Comparison of ENCODE assay signal across 1 cellular context in genomic region chr1:43285269-43285986, GRCh38.
TF ChIP-seq lines count a peak whose summit lies in the region.

Gene C1orf210 (minus strand): TSS chr1:43285581. CDS start chr1:43283270, 2,311 bp downstream.

TF ChIP-seq in HEK293, 187 proteins besides CTCF, POLR2A, EP300 and RAD21 (continued from another document):
- TF ChIP-seq PBX3 (CRISPR knock-in tag; IDR thresholded peaks at IDR 0.05): no peak
- TF ChIP-seq ZNF776 (tag by site-specific recombination; IDR thresholded peaks at IDR 0.05; ENCODE audit: borderline replicate concordance): no peak
- TF ChIP-seq YY2 (tag by site-specific recombination; IDR thresholded peaks at IDR 0.05): no peak
- no peak for TF ChIP-seq ZNF148 (tag by site-specific recombination; IDR thresholded peaks at IDR 0.05; ENCODE audit: borderline replicate concordance)
- no peak for TF ChIP-seq PRDM4 (tag by site-specific recombination; IDR thresholded peaks at IDR 0.05)
- TF ChIP-seq ZNF549 (tag by site-specific recombination; IDR thresholded peaks at IDR 0.05): no peak
- no peak for TF ChIP-seq ZFP69B (tag by site-specific recombination; IDR thresholded peaks at IDR 0.05)
- no peak for TF ChIP-seq ZNF645 (tag by site-specific recombination; IDR thresholded peaks at IDR 0.05)
- no peak for TF ChIP-seq ZBTB21 (tag by site-specific recombination; IDR thresholded peaks at IDR 0.05)
- no peak for TF ChIP-seq ZNF843 (tag by site-specific recombination; IDR thresholded peaks at IDR 0.05)
- no peak for TF ChIP-seq HIC1 (tag by site-specific recombination; IDR thresholded peaks at IDR 0.05)
